1 cellular context compared by ENCODE assay signal in genomic region chr9:137369111-137369787, GRCh38.
TF ChIP-seq lines count a peak whose summit lies in the region.

No MANE protein-coding gene starts in this region.

TF ChIP-seq in GM23338, 12 proteins besides CTCF, POLR2A, EP300 and RAD21:
- TF ChIP-seq ZNF114 (CRISPR knock-in tag; IDR thresholded peaks at IDR 0.05), result no peak
- no peak for TF ChIP-seq CREB1 (CRISPR knock-in tag; IDR thresholded peaks at IDR 0.05; ENCODE audit: low read depth)
- TF ChIP-seq EZH2phosphoT487 (IDR thresholded peaks at IDR 0.05; ENCODE audit: unreplicated experiment), result no peak
- TF ChIP-seq EZH2 (IDR thresholded peaks at IDR 0.05; ENCODE audit: low read depth, unreplicated experiment), result no peak
- no peak for TF ChIP-seq ZNF331 (CRISPR knock-in tag; IDR thresholded peaks at IDR 0.05; ENCODE audit: low read depth)
- no peak for TF ChIP-seq REST (IDR thresholded peaks at IDR 0.05; ENCODE audit: unreplicated experiment)
- TF ChIP-seq POLR2AphosphoS5 (IDR thresholded peaks at IDR 0.05; ENCODE audit: low read depth), result no peak
- TF ChIP-seq NANOG (IDR thresholded peaks at IDR 0.05; ENCODE audit: borderline replicate concordance), result no peak
- TF ChIP-seq ETS1 (IDR thresholded peaks at IDR 0.05), result no peak
- TF ChIP-seq ZNF462 (CRISPR knock-in tag; IDR thresholded peaks at IDR 0.05), result no peak
- TF ChIP-seq JUNB (IDR thresholded peaks at IDR 0.05; ENCODE audit: unreplicated experiment), result no peak
- TF ChIP-seq STAT1 (IDR thresholded peaks at IDR 0.05; ENCODE audit: unreplicated experiment), result no peak
